Comparison of ENCODE assay signal across 29 cellular contexts in genomic region chr3:152771120-152771519, GRCh38.
"Had no signal": no experiment of that assay in that cellular context is flagged by ENCODE, and none has a peak within 500 bp of the region (broad histone marks: within the 10 kb centered on the region; RNA-seq: fewer than 3 reads in every experiment).

No MANE protein-coding gene starts in this region.

- H3K27me3 ChIP-seq: brain microvascular endothelial cell, esophagus squamous epithelium had no signal

- H3K9me3 ChIP-seq: esophagus squamous epithelium had no signal

- H3K4me1 ChIP-seq: esophagus squamous epithelium had no signal

- H3K36me3 ChIP-seq: brain microvascular endothelial cell, esophagus squamous epithelium had no signal

- H3K4me3 ChIP-seq: esophagus squamous epithelium had no signal

- FAIRE-seq: astrocyte, bronchial epithelial cell, endothelial cell of umbilical vein had no signal

- H3K27ac ChIP-seq: brain microvascular endothelial cell, epithelial cell of prostate, esophagus squamous epithelium had no signal

- DNase-seq: activated CD4-positive, alpha-beta memory T cell treated with anti-CD3 and anti-CD28 coated beads, Interleukin-2, amount 10 ng/mL, durations not matched to agents 7 days and 5 days; activated CD4-positive, alpha-beta T cell treated with anti-CD3 and anti-CD28 coated beads for 36 hours; activated CD4-positive, alpha-beta T cell treated with anti-CD3 and anti-CD28 coated beads, Interleukin-2, amount 10 ng/mL, durations not matched to agents 7 days and 5 days; activated CD4-positive, alpha-beta T cell treated with anti-CD3 and anti-CD28 coated beads, Interleukin-2, amount 50 U/mL, for 4 hours; activated CD4-positive, CD25-positive, alpha-beta regulatory T cell; activated CD4-positive, CD25-positive, alpha-beta regulatory T cell treated with anti-CD3 and anti-CD28 coated beads, Interleukin-2, amount 50 U/mL, for 72 hours; activated CD8-positive, alpha-beta memory T cell treated with anti-CD3 and anti-CD28 coated beads, Interleukin-2, amount 50 U/mL, for 48 hours; activated effector memory CD4-positive, alpha-beta T cell treated with Interleukin-2 at 50 U/mL for 16 hours; activated gamma-delta T cell treated with Interleukin-2 at 50 U/mL for 16 hours; activated naive CD4-positive, alpha-beta T cell treated with anti-CD3 and anti-CD28 coated beads, Interleukin-2, amount 50 U/mL, for 16 hours; activated naive CD4-positive, alpha-beta T cell treated with Interleukin-2 at 50 U/mL for 16 hours; activated T-cell treated with anti-CD3 and anti-CD28 coated beads for 4 hours; activated T-cell treated with anti-CD3 and anti-CD28 coated beads, Interleukin-2, amount 50 U/mL, for 24 hours; amniotic stem cell; anterior cingulate cortex; brain microvascular endothelial cell; cortex of kidney; dermis blood vessel endothelial cell; effector CD4-positive, alpha-beta T cell; effector memory CD8-positive, alpha-beta T cell; esophagus squamous epithelium; foreskin melanocyte; head of caudate nucleus; T-helper 2 cell had no signal

- ATAC-seq: activated CD4-positive, alpha-beta T cell treated with anti-CD3 and anti-CD28 coated beads for 36 hours; activated T-helper 17 cell treated with anti-CD3 and anti-CD28 coated beads, Interleukin-2, amount 50 U/mL, for 72 hours; effector memory CD8-positive, alpha-beta T cell had no signal
